Comparison of ENCODE assay signal across 27 cellular contexts in the genomic region with DNA sequence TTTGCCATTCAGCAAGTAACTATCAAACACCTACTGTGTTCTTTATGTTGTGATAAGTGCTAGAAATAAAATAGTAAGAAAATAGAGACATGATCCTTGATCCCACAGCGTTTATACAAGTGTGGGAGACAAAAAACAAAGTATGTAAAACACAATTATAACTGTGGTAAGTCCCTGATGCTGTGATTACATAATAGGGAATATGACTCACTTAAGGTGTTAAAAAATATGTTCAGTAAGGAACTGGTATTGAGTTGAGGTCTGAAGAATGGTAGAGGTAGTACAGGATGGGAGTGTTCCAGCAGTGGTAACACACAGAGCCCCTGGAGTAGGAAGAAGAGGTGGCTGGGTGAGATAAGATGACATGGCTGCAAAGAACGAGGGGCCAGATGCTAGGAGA.
DNase-seq lines count a peak whose midpoint lies in the region; FAIRE-seq and TF ChIP-seq lines count a peak whose summit lies in the region.
"Had no signal": no experiment of that assay in that cellular context is flagged by ENCODE, and none has a peak within 500 bp of the region (broad histone marks: within the 10 kb centered on the region; RNA-seq: fewer than 3 reads in every experiment).

No MANE protein-coding gene starts in this region.

- H3K27me3 Mint-ChIP-seq in MCF 10A (ENCODE audit: insufficient read depth, unreplicated experiment) = no peaks in the 10 kb centered on the region
- H3K27me3 Mint-ChIP-seq: CD4-positive, alpha-beta T cell had no signal

- no peak for TF ChIP-seq POLR2A in breast epithelium (IDR thresholded peaks at IDR 0.05)

- FAIRE-seq in keratinocyte (lab: Jason Lieb, UNC) = peak; percentile 70
- FAIRE-seq in HTR-8/SVneo (lab: Jason Lieb, UNC) = no peak
- FAIRE-seq: A204.1, GM12892, GM19239, H1 had no signal

- peak; percentile 22 for DNase-seq in MCF 10A (ENCODE audit: unreplicated experiment)
- no peak for DNase-seq in breast epithelium (ENCODE audit: low spot score in 2 of 2)
- DNase-seq in mammary epithelial cell = peak; percentile 46
- DNase-seq in epithelial cell of esophagus (ENCODE audit: low read depth) = peak; percentile 56
- DNase-seq in keratinocyte (ENCODE audit: low read depth, low spot score) = no peak
- DNase-seq in WERI-Rb-1 = no peak
- DNase-seq in GM13976 (ENCODE audit: low spot score) = no peak
- DNase-seq in HTR-8/SVneo (ENCODE audit: insufficient read length, low spot score) = no peak
- DNase-seq: AML-193; BE2C; Calu3; CD4-positive, alpha-beta T cell; CD8-positive, alpha-beta memory T cell; COR-L47; DMS53; DMS79 treated with DMSO at 0.1 percent for 48 hours; GF-D8; GM23248; H7; HCEC 1CT had no signal

- H2AFZ ChIP-seq in mammary epithelial cell (ENCODE audit: low read depth, low read length) (no peak overlapping the region), keratinocyte (ENCODE audit: control insufficient read depth, low read length) (no peak overlapping the region)
- H2AFZ ChIP-seq: GM23248 had no signal

- no peaks in the 10 kb centered on the region for H3K36me3 Mint-ChIP-seq in MCF 10A (ENCODE audit: insufficient read depth, unreplicated experiment)
- H3K36me3 Mint-ChIP-seq: CD14-positive monocyte; CD8-positive, alpha-beta memory T cell had no signal

- no peaks in the 10 kb centered on the region for H3K9me1 ChIP-seq in keratinocyte (ENCODE audit: control insufficient read depth, extremely low read depth, insufficient read depth, low read length)

- BruUV-seq in MCF 10A (replicated peaks; lab: Mats Ljungman, UMichigan) (no TSS peak), mammary epithelial cell (replicated peaks; lab: Mats Ljungman, UMichigan) (no TSS peak)

- no peak overlapping the region for H3K4me3 ChIP-seq in breast epithelium
- no peak overlapping the region for H3K4me3 ChIP-seq in mammary epithelial cell (replicated peaks in 1 of 3; ENCODE audit: insufficient read depth in 1 of 3, low read depth in 2 of 3, low read length in 3 of 3)
- H3K4me3 ChIP-seq in epithelial cell of esophagus (ENCODE audit: low read length) = no peak overlapping the region
- no peak overlapping the region for H3K4me3 ChIP-seq in keratinocyte (ENCODE audit: control insufficient read depth in 2 of 3, extremely low read depth in 1 of 3, insufficient read depth in 2 of 3, low read depth in 1 of 3, low read length in 3 of 3)
- no peak overlapping the region for H3K4me3 ChIP-seq in WERI-Rb-1 (ENCODE audit: low read depth, low read length)
- H3K4me3 ChIP-seq: BLaER1 treated with 17β-estradiol and CSF1 and Interleukin-3, amounts not matched to agents 10 nM and 100 nM; GM23248 had no signal

- H3K9me3 ChIP-seq in breast epithelium (no peaks in the 10 kb centered on the region), mammary epithelial cell (replicated peaks; ENCODE audit: insufficient read depth, low read length) (no peaks in the 10 kb centered on the region), keratinocyte (ENCODE audit: control insufficient read depth, low read depth, low read length) (no peaks in the 10 kb centered on the region), WERI-Rb-1 (ENCODE audit: severe bottlenecking) (no peaks in the 10 kb centered on the region)
- H3K9me3 ChIP-seq: BE2C; BLaER1 treated with 17β-estradiol and CSF1 and Interleukin-3, amounts not matched to agents 10 nM and 100 nM had no signal

- no peaks in the 10 kb centered on the region for H3K79me2 ChIP-seq in mammary epithelial cell (ENCODE audit: insufficient read depth, low read length)
- H3K79me2 ChIP-seq in keratinocyte (ENCODE audit: control insufficient read depth, insufficient read depth, low read length) = no peaks in the 10 kb centered on the region

- POLR2A ChIA-PET in MCF 10A (lab: Yijun Ruan, JAX) = no interaction called here

- TF ChIP-seq CTCF in MCF 10A (IDR thresholded peaks at IDR 0.05; ENCODE audit: unreplicated experiment) (no peak), breast epithelium (IDR thresholded peaks at IDR 0.05) (no peak), mammary epithelial cell (conservative IDR thresholded peaks at IDR 0.05 in 1 of 2, IDR thresholded peaks at IDR 0.05 in 1 of 2; ENCODE audit: extremely low read depth in 1 of 2, insufficient read depth in 1 of 2, low read depth in 1 of 2, low read length in 2 of 2) (no peak), epithelial cell of esophagus (IDR thresholded peaks at IDR 0.05; ENCODE audit: insufficient read depth, low read depth, low read length, missing control alignments) (no peak), keratinocyte (optimal IDR thresholded peaks at IDR 0.05 in 1 of 3, IDR thresholded peaks at IDR 0.05 in 1 of 3, conservative IDR thresholded peaks at IDR 0.05 in 1 of 3; ENCODE audit: extremely low read depth in 1 of 3, insufficient read depth in 2 of 3, low read length in 3 of 3) (no peak), WERI-Rb-1 (IDR thresholded peaks at IDR 0.05; ENCODE audit: low read depth, low read length) (no peak), GM13976 (IDR thresholded peaks at IDR 0.05; ENCODE audit: borderline replicate concordance, control extremely low read depth, extremely low read depth, insufficient read depth, missing control alignments) (no peak)

- H3K27ac ChIP-seq in breast epithelium (no peak overlapping the region), mammary epithelial cell (ENCODE audit: insufficient read depth, low read depth, low read length) (no peak overlapping the region), keratinocyte (ENCODE audit: control insufficient read depth, insufficient read depth, low read length) (peak overlapping the region; percentile 33), WERI-Rb-1 (no peak overlapping the region)
- H3K27ac ChIP-seq: 22Rv1; BLaER1 treated with 17β-estradiol and CSF1 and Interleukin-3, amounts not matched to agents 10 nM and 100 nM; GM23248 had no signal

- no peaks in the 10 kb centered on the region for H3K27me3 ChIP-seq in breast epithelium
- H3K27me3 ChIP-seq in mammary epithelial cell (ENCODE audit: insufficient read depth, low read length) = no peaks in the 10 kb centered on the region
- no peaks in the 10 kb centered on the region for H3K27me3 ChIP-seq in keratinocyte (ENCODE audit: control insufficient read depth, extremely low read depth, insufficient read depth, low read length)
- H3K27me3 ChIP-seq in WERI-Rb-1 (ENCODE audit: insufficient read depth, low read depth, severe bottlenecking) = no peaks in the 10 kb centered on the region
- H3K27me3 ChIP-seq: BE2C; BLaER1 treated with 17β-estradiol and CSF1 and Interleukin-3, amounts not matched to agents 10 nM and 100 nM had no signal

- no peaks in the 10 kb centered on the region for H3K36me3 ChIP-seq in breast epithelium
- H3K36me3 ChIP-seq in mammary epithelial cell (ENCODE audit: insufficient read depth, low read length) = no peaks in the 10 kb centered on the region
- H3K36me3 ChIP-seq in keratinocyte (ENCODE audit: control insufficient read depth in 2 of 2, extremely low read depth in 1 of 2, insufficient read depth in 2 of 2, low read length in 2 of 2) = no peaks in the 10 kb centered on the region
- H3K36me3 ChIP-seq in WERI-Rb-1 = no peaks in the 10 kb centered on the region
- H3K36me3 ChIP-seq: BE2C; BLaER1 treated with 17β-estradiol and CSF1 and Interleukin-3, amounts not matched to agents 10 nM and 100 nM had no signal

- 79% methylated on average over 2 of the region's 2 CpGs for WGBS in mammary epithelial cell (ENCODE audit: low coverage, missing lambda C conversion rate)

- intact Hi-C loops in MCF 10A (cut with micrococcal nuclease) = no loop called here
- intact Hi-C loops in breast epithelium (cut with DNase I; ENCODE audit: low total_unique reads) = no loop called here
- intact Hi-C loops in mammary epithelial cell (cut with micrococcal nuclease) = no loop called here

- no peak overlapping the region for H3K4me2 ChIP-seq in mammary epithelial cell (ENCODE audit: insufficient read depth, low read depth, low read length)
- no peak overlapping the region for H3K4me2 ChIP-seq in keratinocyte (ENCODE audit: control insufficient read depth, extremely low read depth, insufficient read depth, low read depth, low read length)
- H3K4me2 ChIP-seq: BLaER1 treated with 17β-estradiol and CSF1 and Interleukin-3, amounts not matched to agents 10 nM and 100 nM had no signal

- H3K4me3 Mint-ChIP-seq in MCF 10A (ENCODE audit: unreplicated experiment) = no peak overlapping the region
- H3K4me3 Mint-ChIP-seq: CD14-positive monocyte; CD4-positive, alpha-beta T cell; CD8-positive, alpha-beta memory T cell had no signal

- no peaks in the 10 kb centered on the region for H3K9me3 Mint-ChIP-seq in MCF 10A (ENCODE audit: unreplicated experiment)
- H3K9me3 Mint-ChIP-seq: CD4-positive, alpha-beta T cell; CD8-positive, alpha-beta memory T cell had no signal

- H3K27ac Mint-ChIP-seq in MCF 10A (ENCODE audit: low read depth, unreplicated experiment) = no peak overlapping the region
- H3K27ac Mint-ChIP-seq: CD4-positive, alpha-beta T cell had no signal

- no peaks in the 10 kb centered on the region for H4K20me1 ChIP-seq in mammary epithelial cell (ENCODE audit: insufficient read depth, low read length)
- H4K20me1 ChIP-seq in keratinocyte (ENCODE audit: control insufficient read depth, extremely low read depth, insufficient read depth, low read length) = no peaks in the 10 kb centered on the region
- H4K20me1 ChIP-seq: BLaER1 treated with 17β-estradiol and CSF1 and Interleukin-3, amounts not matched to agents 10 nM and 100 nM had no signal

- H3K4me1 Mint-ChIP-seq in MCF 10A (ENCODE audit: insufficient read depth, unreplicated experiment) = peaks cover 22% of the 10 kb centered on the region
- H3K4me1 Mint-ChIP-seq: CD8-positive, alpha-beta memory T cell had no signal

- no peaks in the 10 kb centered on the region for H3K4me1 ChIP-seq in breast epithelium
- H3K4me1 ChIP-seq in mammary epithelial cell (ENCODE audit: insufficient read depth, low read length) = peaks cover 36% of the 10 kb centered on the region
- peaks cover 37% of the 10 kb centered on the region for H3K4me1 ChIP-seq in keratinocyte (ENCODE audit: control insufficient read depth, extremely low read depth, insufficient read depth, low read length)
- H3K4me1 ChIP-seq: BLaER1 treated with 17β-estradiol and CSF1 and Interleukin-3, amounts not matched to agents 10 nM and 100 nM had no signal

- CTCF ChIA-PET in MCF 10A (lab: Yijun Ruan, JAX) (no interaction called here), mammary epithelial cell (lab: Charles Lee; ENCODE audit: low non-redundant PET) (no interaction called here)

- dilution Hi-C loops in mammary epithelial cell (cut with HindIII; ENCODE audit: low sequenced_read_pairs) (no loop called here), keratinocyte (cut with MboI; ENCODE audit: extremely low pct_ligation_motif_present, low sequenced_read_pairs) (no loop called here)

- in situ Hi-C loops in mammary epithelial cell (cut with MboI; ENCODE audit: low sequenced_read_pairs in 2 of 2) = no loop called here
- in situ Hi-C loops in GM13976 (cut with MboI; ENCODE audit: low sequenced_read_pairs, unreplicated experiment) = no loop called here

- H3K9ac ChIP-seq in mammary epithelial cell (ENCODE audit: insufficient read depth, low read length) (no peak overlapping the region), keratinocyte (ENCODE audit: control insufficient read depth, extremely low read depth, insufficient read depth, low read length) (no peak overlapping the region)
- H3K9ac ChIP-seq: BLaER1 treated with 17β-estradiol and CSF1 and Interleukin-3, amounts not matched to agents 10 nM and 100 nM; GM23248 had no signal

Comparison
In these comparisons a context has a peak if more than half of its experiments do, and no peak if none do; other contexts are left out.
1. DNase-seq: peak in MCF 10A (single experiment), mammary epithelial cell (single experiment) and epithelial cell of esophagus (single experiment); none in breast epithelium (0 of 2), keratinocyte (single experiment), WERI-Rb-1 (single experiment), GM13976 (single experiment) and HTR-8/SVneo (single experiment).